Comparison of ENCODE assay signal across 3 cellular contexts in genomic region chr17:53680745-53681144, GRCh38.
"Had no signal": no experiment of that assay in that cellular context is flagged by ENCODE, and none has a peak within 500 bp of the region (broad histone marks: within the 10 kb centered on the region; RNA-seq: fewer than 3 reads in every experiment).

No MANE protein-coding gene starts in this region.

- ATAC-seq: GM12878 had no signal

- DNase-seq: GDM1, GF-D8 had no signal
